In the genomic region with DNA sequence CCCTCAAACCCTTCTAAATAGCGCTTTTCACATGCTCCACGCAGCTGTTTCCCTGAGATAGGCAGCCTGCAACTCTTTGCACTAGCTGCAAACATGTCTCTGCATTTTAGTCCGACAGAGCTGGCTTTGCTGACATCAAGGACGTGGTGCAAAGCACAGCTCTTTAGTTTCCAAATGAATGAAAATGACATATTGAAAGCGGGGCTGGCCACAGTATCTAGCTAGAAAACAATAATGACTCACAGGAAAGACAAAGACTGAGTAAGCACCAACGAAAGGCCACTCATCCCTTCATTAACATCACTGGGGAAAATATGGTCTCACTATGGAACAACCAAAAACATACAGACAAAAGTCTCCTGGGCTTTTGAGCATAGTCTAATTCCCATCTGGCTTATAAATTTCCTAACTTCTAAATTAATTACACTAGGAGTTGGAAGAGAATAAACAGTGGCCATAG, we compare ENCODE assay signal across 8 cellular contexts. TPM values are rescaled to one million over a fixed set of nuclear protein-coding genes. Genes with fewer than 3 reads are reported as not detected.
DNase-seq lines count a peak whose midpoint lies in the region; ATAC-seq and TF ChIP-seq lines count a peak whose summit lies in the region.

No MANE protein-coding gene starts in this region.

- H3K27me3 ChIP-seq in A673 (replicated peaks; ENCODE audit: insufficient read depth, low read depth, low read length, poor library complexity), result no peaks in the 10 kb centered on the region

- intact Hi-C loops in A673 (cut with micrococcal nuclease; ENCODE audit: unreplicated experiment), result loop anchor here (2.0 to 10.0 kb wide), 2 partner anchors 107 to 297 kb away; no protein-coding TSS in a partner anchor

- no peaks in the 10 kb centered on the region for H3K36me3 ChIP-seq in A673 (ENCODE audit: insufficient read depth, low read length, poor library complexity, severe bottlenecking)

- H3K27ac ChIP-seq in A673 (ENCODE audit: low read depth, low read length, poor library complexity, severe bottlenecking), result peak overlapping the region; percentile 15

- H3K27ac Mint-ChIP-seq in WTC11 (peak overlapping the region; percentile 88), chondrocyte (ENCODE audit: unreplicated experiment) (no peak overlapping the region)

- TF ChIP-seq CTCF in A673 (conservative IDR thresholded peaks at IDR 0.05; ENCODE audit: low read depth, low read length) (no peak), WTC11 (IDR thresholded peaks at IDR 0.05) (no peak), chondrocyte (IDR thresholded peaks at IDR 0.05) (no peak)

- H3K4me3 ChIP-seq in A673 (ENCODE audit: low read depth, low read length, poor library complexity, severe bottlenecking), result no peak overlapping the region

- DNase-seq in A673 (ENCODE audit: low spot score) (peak; percentile 56), WTC11 (ENCODE audit: low spot score) (no peak), lung microvascular endothelial cell (ENCODE audit: low read depth in 2 of 2) (peak; percentile 85 to 89), 8988T (no peak), chondrocyte (ENCODE audit: low spot score) (no peak), NCI-H510A treated with DMSO at 0.1 percent for 48 hours (lab: John Stamatoyannopoulos, UW) (no peak)

- no peak overlapping the region for H3K4me3 Mint-ChIP-seq in WTC11
- no peak overlapping the region for H3K4me3 Mint-ChIP-seq in chondrocyte (ENCODE audit: unreplicated experiment)

- peaks cover 8% of the 10 kb centered on the region for H3K9me3 ChIP-seq in A673 (ENCODE audit: low read depth, low read length, poor library complexity, severe bottlenecking)

- H3K4me1 ChIP-seq in A673 (ENCODE audit: insufficient read depth, low read length, poor library complexity, severe bottlenecking), result peaks cover 40% of the 10 kb centered on the region

- CTCF ChIA-PET in A673 (lab: Charles Lee) (interaction anchor here (1.0 kb wide), 1 partner anchor 15 kb away, joined by 3 read pairs; no protein-coding TSS in a partner anchor), WTC11 (lab: Charles Lee) (no interaction called here)

- H3K9me3 Mint-ChIP-seq in WTC11 (peaks cover 8% of the 10 kb centered on the region), chondrocyte (ENCODE audit: low read depth) (peaks cover 3% of the 10 kb centered on the region)

- POLR2A ChIA-PET in A673 (lab: Charles Lee; ENCODE audit: low non-redundant PET) (no interaction called here), WTC11 (lab: Charles Lee) (no interaction called here)

- H3K4me1 Mint-ChIP-seq in WTC11 (peaks cover 36% of the 10 kb centered on the region), chondrocyte (ENCODE audit: low read depth) (peaks cover 7% of the 10 kb centered on the region)

- ATAC-seq in GM18909 (IDR thresholded peaks at IDR 0.05; ENCODE audit: poor library complexity, unreplicated experiment) (peak; percentile 92), HG03045 (IDR thresholded peaks at IDR 0.05; ENCODE audit: unreplicated experiment) (peak; percentile 90), WTC11 (peak; percentile 23)

- no TSS peak for BruUV-seq in A673 (replicated peaks; lab: Mats Ljungman, UMichigan)

- H3K36me3 Mint-ChIP-seq in WTC11 (peaks cover 6% of the 10 kb centered on the region), chondrocyte (ENCODE audit: low read depth) (no peaks in the 10 kb centered on the region)

- H3K27me3 Mint-ChIP-seq in WTC11 (ENCODE audit: low read depth), result no peaks in the 10 kb centered on the region; the same call in 1 of the 2 replicates
- no peaks in the 10 kb centered on the region for H3K27me3 Mint-ChIP-seq in chondrocyte (ENCODE audit: low read depth)

TF ChIP-seq in WTC11, 78 proteins besides CTCF, POLR2A, EP300 and RAD21:
- TF ChIP-seq HMGA2 (CRISPR knock-in tag; IDR thresholded peaks at IDR 0.05) (no peak), SOX15 (CRISPR knock-in tag; IDR thresholded peaks at IDR 0.05) (no peak), NFATC4 (CRISPR knock-in tag; IDR thresholded peaks at IDR 0.05) (no peak), IRF2 (CRISPR knock-in tag; IDR thresholded peaks at IDR 0.05; ENCODE audit: borderline replicate concordance, low read depth) (no peak), CREB1 (CRISPR knock-in tag; IDR thresholded peaks at IDR 0.05) (no peak), GABPB1 (CRISPR knock-in tag; IDR thresholded peaks at IDR 0.05) (no peak)
- TF ChIP-seq, protein P1, sequence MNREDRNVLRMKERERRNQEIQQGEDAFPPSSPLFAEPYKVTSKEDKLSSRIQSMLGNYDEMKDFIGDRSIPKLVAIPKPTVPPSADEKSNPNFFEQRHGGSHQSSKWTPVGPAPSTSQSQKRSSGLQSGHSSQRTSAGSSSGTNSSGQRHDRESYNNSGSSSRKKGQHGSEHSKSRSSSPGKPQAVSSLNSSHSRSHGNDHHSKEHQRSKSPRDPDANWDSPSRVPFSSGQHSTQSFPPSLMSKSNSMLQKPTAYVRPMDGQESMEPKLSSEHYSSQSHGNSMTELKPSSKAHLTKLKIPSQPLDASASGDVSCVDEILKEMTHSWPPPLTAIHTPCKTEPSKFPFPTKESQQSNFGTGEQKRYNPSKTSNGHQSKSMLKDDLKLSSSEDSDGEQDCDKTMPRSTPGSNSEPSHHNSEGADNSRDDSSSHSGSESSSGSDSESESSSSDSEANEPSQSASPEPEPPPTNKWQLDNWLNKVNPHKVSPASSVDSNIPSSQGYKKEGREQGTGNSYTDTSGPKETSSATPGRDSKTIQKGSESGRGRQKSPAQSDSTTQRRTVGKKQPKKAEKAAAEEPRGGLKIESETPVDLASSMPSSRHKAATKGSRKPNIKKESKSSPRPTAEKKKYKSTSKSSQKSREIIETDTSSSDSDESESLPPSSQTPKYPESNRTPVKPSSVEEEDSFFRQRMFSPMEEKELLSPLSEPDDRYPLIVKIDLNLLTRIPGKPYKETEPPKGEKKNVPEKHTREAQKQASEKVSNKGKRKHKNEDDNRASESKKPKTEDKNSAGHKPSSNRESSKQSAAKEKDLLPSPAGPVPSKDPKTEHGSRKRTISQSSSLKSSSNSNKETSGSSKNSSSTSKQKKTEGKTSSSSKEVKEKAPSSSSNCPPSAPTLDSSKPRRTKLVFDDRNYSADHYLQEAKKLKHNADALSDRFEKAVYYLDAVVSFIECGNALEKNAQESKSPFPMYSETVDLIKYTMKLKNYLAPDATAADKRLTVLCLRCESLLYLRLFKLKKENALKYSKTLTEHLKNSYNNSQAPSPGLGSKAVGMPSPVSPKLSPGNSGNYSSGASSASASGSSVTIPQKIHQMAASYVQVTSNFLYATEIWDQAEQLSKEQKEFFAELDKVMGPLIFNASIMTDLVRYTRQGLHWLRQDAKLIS (CRISPR knock-in tag; IDR thresholded peaks at IDR 0.05; ENCODE audit: borderline replicate concordance), result no peak
- TF ChIP-seq, protein P2, sequence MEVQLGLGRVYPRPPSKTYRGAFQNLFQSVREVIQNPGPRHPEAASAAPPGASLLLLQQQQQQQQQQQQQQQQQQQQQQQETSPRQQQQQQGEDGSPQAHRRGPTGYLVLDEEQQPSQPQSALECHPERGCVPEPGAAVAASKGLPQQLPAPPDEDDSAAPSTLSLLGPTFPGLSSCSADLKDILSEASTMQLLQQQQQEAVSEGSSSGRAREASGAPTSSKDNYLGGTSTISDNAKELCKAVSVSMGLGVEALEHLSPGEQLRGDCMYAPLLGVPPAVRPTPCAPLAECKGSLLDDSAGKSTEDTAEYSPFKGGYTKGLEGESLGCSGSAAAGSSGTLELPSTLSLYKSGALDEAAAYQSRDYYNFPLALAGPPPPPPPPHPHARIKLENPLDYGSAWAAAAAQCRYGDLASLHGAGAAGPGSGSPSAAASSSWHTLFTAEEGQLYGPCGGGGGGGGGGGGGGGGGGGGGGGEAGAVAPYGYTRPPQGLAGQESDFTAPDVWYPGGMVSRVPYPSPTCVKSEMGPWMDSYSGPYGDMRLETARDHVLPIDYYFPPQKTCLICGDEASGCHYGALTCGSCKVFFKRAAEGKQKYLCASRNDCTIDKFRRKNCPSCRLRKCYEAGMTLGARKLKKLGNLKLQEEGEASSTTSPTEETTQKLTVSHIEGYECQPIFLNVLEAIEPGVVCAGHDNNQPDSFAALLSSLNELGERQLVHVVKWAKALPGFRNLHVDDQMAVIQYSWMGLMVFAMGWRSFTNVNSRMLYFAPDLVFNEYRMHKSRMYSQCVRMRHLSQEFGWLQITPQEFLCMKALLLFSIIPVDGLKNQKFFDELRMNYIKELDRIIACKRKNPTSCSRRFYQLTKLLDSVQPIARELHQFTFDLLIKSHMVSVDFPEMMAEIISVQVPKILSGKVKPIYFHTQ (CRISPR knock-in tag; IDR thresholded peaks at IDR 0.05), result no peak
- TF ChIP-seq, protein P3, sequence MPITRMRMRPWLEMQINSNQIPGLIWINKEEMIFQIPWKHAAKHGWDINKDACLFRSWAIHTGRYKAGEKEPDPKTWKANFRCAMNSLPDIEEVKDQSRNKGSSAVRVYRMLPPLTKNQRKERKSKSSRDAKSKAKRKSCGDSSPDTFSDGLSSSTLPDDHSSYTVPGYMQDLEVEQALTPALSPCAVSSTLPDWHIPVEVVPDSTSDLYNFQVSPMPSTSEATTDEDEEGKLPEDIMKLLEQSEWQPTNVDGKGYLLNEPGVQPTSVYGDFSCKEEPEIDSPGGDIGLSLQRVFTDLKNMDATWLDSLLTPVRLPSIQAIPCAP (CRISPR knock-in tag; IDR thresholded peaks at IDR 0.05), result no peak
- TF ChIP-seq, protein P4, sequence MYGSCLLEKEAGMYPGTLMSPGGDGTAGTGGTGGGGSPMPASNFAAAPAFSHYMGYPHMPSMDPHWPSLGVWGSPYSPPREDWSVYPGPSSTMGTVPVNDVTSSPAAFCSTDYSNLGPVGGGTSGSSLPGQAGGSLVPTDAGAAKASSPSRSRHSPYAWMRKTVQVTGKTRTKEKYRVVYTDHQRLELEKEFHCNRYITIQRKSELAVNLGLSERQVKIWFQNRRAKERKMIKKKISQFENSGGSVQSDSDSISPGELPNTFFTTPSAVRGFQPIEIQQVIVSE (CRISPR knock-in tag; IDR thresholded peaks at IDR 0.05; ENCODE audit: borderline replicate concordance), result no peak
TF ChIP-seq in WTC11: peak in this region for 0.

RNA-seq across cellular contexts. Expression of a gene that starts 15.3 kb away (rescaled TPM):
- 18.7 and 21.7 TPM in 2 replicates for total RNA-seq in A673 (2021)
- 2.4 to 3.1 TPM (median 2.8 TPM) in 3 replicates for total RNA-seq in WTC11 (2021)
- 10.5 and 13.7 TPM in 2 replicates for total RNA-seq in lung microvascular endothelial cell
- total RNA-seq in chondrocyte, result 8.9 to 10.2 TPM (median 10.1 TPM) in 3 replicates

Comparison
In these comparisons a context has a peak if more than half of its experiments do, and no peak if none do; other contexts are left out.
1. DNase-seq: peak in A673 (single experiment) and lung microvascular endothelial cell (2 of 2); none in WTC11 (single experiment), 8988T (single experiment), chondrocyte (single experiment) and NCI-H510A treated with DMSO at 0.1 percent for 48 hours (single experiment).
2. ATAC-seq: peak in every context shown above with its lines; median percentile 92 in GM18909; 90 in HG03045; 23 in WTC11.